Comparison of ENCODE assay signal across 8 cellular contexts in genomic region chr18:44507729-44508325, GRCh38.
DNase-seq lines count a peak whose midpoint lies in the region; ATAC-seq and TF ChIP-seq lines count a peak whose summit lies in the region.
"Had no signal": no experiment of that assay in that cellular context is flagged by ENCODE, and none has a peak within 500 bp of the region (broad histone marks: within the 10 kb centered on the region; RNA-seq: fewer than 3 reads in every experiment).

No MANE protein-coding gene starts in this region.

- no peaks in the 10 kb centered on the region for H3K27me3 Mint-ChIP-seq in endodermal cell (ENCODE audit: insufficient read depth)
- H3K27me3 Mint-ChIP-seq: IgD-negative memory B cell had no signal

- no peaks in the 10 kb centered on the region for H3K36me3 Mint-ChIP-seq in endodermal cell (ENCODE audit: low read depth)
- H3K36me3 Mint-ChIP-seq: IgD-negative memory B cell had no signal

- H3K27me3 ChIP-seq in endodermal cell (ENCODE audit: control insufficient read depth, insufficient read depth, low read length, poor library complexity, severe bottlenecking) (no peaks in the 10 kb centered on the region), spleen (replicated peaks in 1 of 7) (no peaks in the 10 kb centered on the region)

- intact Hi-C loops in spleen (cut with DNase I; ENCODE audit: low total_unique reads): no loop called here

- H3K4me1 ChIP-seq in endodermal cell (ENCODE audit: control insufficient read depth, insufficient read depth, low read length) (no peaks in the 10 kb centered on the region), spleen (peaks cover 13 to 49% (median 34%) of the 10 kb centered on the region in 6 donors)

- TF ChIP-seq CTCF in endodermal cell (conservative IDR thresholded peaks at IDR 0.05) (no peak), spleen (IDR thresholded peaks at IDR 0.05 in 8 of 11, conservative IDR thresholded peaks at IDR 0.05 in 3 of 11) (no peak)

- peak; percentile 40 for DNase-seq in endodermal cell
- peak; percentile 88 for DNase-seq in spleen
- DNase-seq in H4 (ENCODE audit: low spot score): no peak
- DNase-seq in ureter (ENCODE audit: low spot score): no peak
- DNase-seq in activated naive CD4-positive, alpha-beta T cell treated with Interleukin-2 at 50 U/mL for 16 hours: no peak

- TF ChIP-seq POLR2A in spleen (IDR thresholded peaks at IDR 0.05): no peak

- no peaks in the 10 kb centered on the region for H3K4me1 Mint-ChIP-seq in endodermal cell

- peak; percentile 76 for ATAC-seq in GM21360 (IDR thresholded peaks at IDR 0.05; ENCODE audit: unreplicated experiment)
- ATAC-seq in HG03565 (IDR thresholded peaks at IDR 0.05; ENCODE audit: unreplicated experiment): peak; percentile 73

- H3K4me3 Mint-ChIP-seq in endodermal cell: no peak overlapping the region
- H3K4me3 Mint-ChIP-seq: IgD-negative memory B cell had no signal

- H3K9me3 ChIP-seq in endodermal cell (ENCODE audit: control insufficient read depth, low read length) (no peaks in the 10 kb centered on the region), spleen (no peaks in the 10 kb centered on the region)

- H3K27ac ChIP-seq in endodermal cell (ENCODE audit: low read depth, low read length): no peak overlapping the region
- peak overlapping the region; percentile 70 to 88 (median 76) for H3K27ac ChIP-seq in spleen

- H3K27ac Mint-ChIP-seq in endodermal cell: no peak overlapping the region
- H3K27ac Mint-ChIP-seq: IgD-negative memory B cell had no signal

- 78 to 100% methylated on average over 2 to 6 of the region's 6 CpGs for WGBS in endodermal cell (ENCODE audit: insufficient coverage in 1 of 2, insufficient read length in 1 of 2), 2 experiments
- WGBS in spleen, 5 donors: 7 to 15% (median 9%) methylated on average over 6 of the region's 6 CpGs

- no peaks in the 10 kb centered on the region for H3K9me3 Mint-ChIP-seq in endodermal cell
- H3K9me3 Mint-ChIP-seq: IgD-negative memory B cell had no signal

- H3K36me3 ChIP-seq in endodermal cell (ENCODE audit: control insufficient read depth, insufficient read depth, low read length): no peaks in the 10 kb centered on the region
- H3K36me3 ChIP-seq in spleen: no peaks in the 10 kb centered on the region

- no peak overlapping the region for H3K9ac ChIP-seq in endodermal cell (ENCODE audit: extremely low read depth, low read length, poor library complexity, severe bottlenecking)

- H3K4me3 ChIP-seq in endodermal cell (ENCODE audit: low read length) (no peak overlapping the region), spleen (peak overlapping the region in 1 of 8 donors; percentile 10)

Comparison
In these comparisons a context has a peak if more than half of its experiments do, and no peak if none do; other contexts are left out.
1. DNase-seq: peak in endodermal cell (single experiment) and spleen (single experiment); none in H4 (single experiment), ureter (single experiment) and activated naive CD4-positive, alpha-beta T cell treated with Interleukin-2 at 50 U/mL for 16 hours (single experiment).